10 cellular contexts compared by ENCODE assay signal in the genomic region with DNA sequence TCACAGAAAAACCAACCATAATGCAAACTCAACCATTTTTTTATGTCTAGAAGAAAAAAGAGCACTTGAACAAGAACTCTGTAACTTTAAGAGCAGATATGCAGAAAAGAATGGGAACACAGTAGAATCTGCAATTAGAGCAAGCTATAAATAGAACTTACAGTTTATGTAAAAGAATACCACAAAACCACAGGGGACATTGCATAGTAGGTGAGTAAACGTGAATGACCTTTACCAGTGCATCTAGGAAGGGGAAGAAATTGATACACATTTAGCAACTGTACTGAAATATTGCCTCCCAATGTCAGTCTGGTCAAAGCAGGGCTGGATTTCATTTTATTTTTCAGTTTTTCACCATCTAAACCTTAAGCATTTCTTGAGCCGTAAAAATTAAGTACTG.
DNase-seq lines count a peak whose midpoint lies in the region; ATAC-seq, FAIRE-seq and TF ChIP-seq lines count a peak whose summit lies in the region.
"Had no signal": no experiment of that assay in that cellular context is flagged by ENCODE, and none has a peak within 500 bp of the region (broad histone marks: within the 10 kb centered on the region; RNA-seq: fewer than 3 reads in every experiment).

No MANE protein-coding gene starts in this region.

- no peaks in the 10 kb centered on the region for H3K9me3 ChIP-seq in upper lobe of right lung
- no peaks in the 10 kb centered on the region for H3K9me3 ChIP-seq in tibial artery
- H3K9me3 ChIP-seq in HepG2 (ENCODE audit: low read length): no peaks in the 10 kb centered on the region
- H3K9me3 ChIP-seq: pancreas had no signal

- no peak for FAIRE-seq in HepG2 (lab: Jason Lieb, UNC)
- FAIRE-seq: pancreas had no signal

- no peak for TF ChIP-seq RAD21 in HepG2 (CRISPR knock-in tag; IDR thresholded peaks at IDR 0.05)

- no peaks in the 10 kb centered on the region for H3K9me3 Mint-ChIP-seq in activated B cell treated with CpG ODN at 0.5 μM for 24 hours

- H3K36me3 ChIP-seq in upper lobe of right lung: no peaks in the 10 kb centered on the region
- H3K36me3 ChIP-seq in tibial artery: no peaks in the 10 kb centered on the region
- no peaks in the 10 kb centered on the region for H3K36me3 ChIP-seq in HepG2 (replicated peaks in 1 of 2; ENCODE audit: control insufficient read depth in 1 of 2, insufficient read depth in 2 of 2, low read length in 2 of 2)
- H3K36me3 ChIP-seq: pancreas had no signal

- H3K4me3 ChIP-seq in upper lobe of right lung (no peak overlapping the region), tibial artery (no peak overlapping the region), HepG2 (replicated peaks in 1 of 3; ENCODE audit: insufficient read depth in 1 of 3, low read depth in 2 of 3, low read length in 3 of 3) (no peak overlapping the region)
- H3K4me3 ChIP-seq: pancreas had no signal

- TF ChIP-seq POLR2A in HepG2 (IDR thresholded peaks at IDR 0.05; ENCODE audit: insufficient read depth in 1 of 2, low read depth in 2 of 2, low read length in 2 of 2): no peak

- TF ChIP-seq EP300 in HepG2 (IDR thresholded peaks at IDR 0.05; ENCODE audit: low read depth in 2 of 2, low read length in 2 of 2) (no peak), HepG2 (CRISPR knock-in tag; IDR thresholded peaks at IDR 0.05; ENCODE audit: borderline replicate concordance) (no peak)

- H3K9ac ChIP-seq in HepG2 (ENCODE audit: insufficient read depth, low read depth, low read length): no peak overlapping the region

- H3K4me3 Mint-ChIP-seq in activated B cell treated with CpG ODN at 0.5 μM for 24 hours: no peak overlapping the region

- no peak for TF ChIP-seq CTCF in activated B cell treated with CpG ODN at 0.5 μM for 24 hours (IDR thresholded peaks at IDR 0.05)
- TF ChIP-seq CTCF in upper lobe of right lung (IDR thresholded peaks at IDR 0.05): no peak
- no peak for TF ChIP-seq CTCF in tibial artery (IDR thresholded peaks at IDR 0.05)
- no peak for TF ChIP-seq CTCF in HepG2 (CRISPR knock-in tag; IDR thresholded peaks at IDR 0.05)

- in situ Hi-C loops in HepG2 (cut with HindIII; ENCODE audit: extremely low pct_ligation_motif_present, low pct_unique_long_range_greater_than_20kb): no loop called here

- ATAC-seq in activated B cell treated with CpG ODN at 0.5 μM for 24 hours (ENCODE audit: low read depth) (peak; percentile 18), upper lobe of right lung (peak; percentile 26), HepG2 (no peak), GM18861 (IDR thresholded peaks at IDR 0.05; ENCODE audit: unreplicated experiment) (no peak)
- ATAC-seq: pancreas had no signal

- peak; percentile 12 for DNase-seq in NCI-H748 (lab: John Stamatoyannopoulos, UW; ENCODE audit: unreplicated experiment)
- no peak for DNase-seq in NCI-H748 treated with DMSO at 0.1 percent for 48 hours (lab: John Stamatoyannopoulos, UW)
- peak; percentile 5 for DNase-seq in HuH-7 (ENCODE audit: low spot score)
- DNase-seq in activated B cell treated with CpG ODN at 0.5 μM for 24 hours: no peak
- DNase-seq in upper lobe of right lung: no peak
- DNase-seq in tibial artery: no peak
- DNase-seq in HepG2 (ENCODE audit: low spot score): no peak
- DNase-seq: hippocampal formation, pancreas had no signal

- no peaks in the 10 kb centered on the region for H3K27me3 ChIP-seq in upper lobe of right lung
- H3K27me3 ChIP-seq in tibial artery: no peaks in the 10 kb centered on the region
- H3K27me3 ChIP-seq in HepG2 (ENCODE audit: control insufficient read depth in 1 of 2, insufficient read depth in 2 of 2, low read length in 2 of 2): no peaks in the 10 kb centered on the region
- H3K27me3 ChIP-seq: pancreas had no signal

- CTCF ChIA-PET in activated B cell treated with CpG ODN at 0.5 μM for 24 hours (lab: Charles Lee) (no interaction called here), HepG2 (lab: Yijun Ruan, JAX; ENCODE audit: low intra/inter-chr PET ratio, low total read pairs) (no interaction called here)

- H3K27ac ChIP-seq in upper lobe of right lung: no peak overlapping the region
- no peak overlapping the region for H3K27ac ChIP-seq in tibial artery
- H3K27ac ChIP-seq in HepG2 (ENCODE audit: extremely low read length, insufficient read depth, low read length): no peak overlapping the region
- H3K27ac ChIP-seq: pancreas had no signal

- no peaks in the 10 kb centered on the region for H3K36me3 Mint-ChIP-seq in activated B cell treated with CpG ODN at 0.5 μM for 24 hours (ENCODE audit: low read depth)

- no peaks in the 10 kb centered on the region for H3K27me3 Mint-ChIP-seq in activated B cell treated with CpG ODN at 0.5 μM for 24 hours

- POLR2A ChIA-PET in activated B cell treated with CpG ODN at 0.5 μM for 24 hours (lab: Charles Lee) (no interaction called here), HepG2 (lab: Yijun Ruan, JAX) (no interaction called here)

- H2AFZ ChIP-seq in HepG2 (ENCODE audit: low read length): no peak overlapping the region

- no peak overlapping the region for H3K4me2 ChIP-seq in HepG2 (ENCODE audit: low read depth, low read length)

- H3K4me1 Mint-ChIP-seq in activated B cell treated with CpG ODN at 0.5 μM for 24 hours: peaks cover 4% of the 10 kb centered on the region

- H3K27ac Mint-ChIP-seq in activated B cell treated with CpG ODN at 0.5 μM for 24 hours: no peak overlapping the region

- intact Hi-C loops in activated B cell treated with CpG ODN at 0.5 μM for 24 hours (cut with micrococcal nuclease): no loop called here
- intact Hi-C loops in upper lobe of right lung (cut with DNase I): no loop called here
- intact Hi-C loops in tibial artery (cut with DNase I; ENCODE audit: low total_unique reads): no loop called here
- intact Hi-C loops in HepG2 (cut with micrococcal nuclease; ENCODE audit: unreplicated experiment): no loop called here

- no peaks in the 10 kb centered on the region for H3K79me2 ChIP-seq in HepG2 (ENCODE audit: insufficient read depth, low read length)

- no TSS peak for BruUV-seq in HepG2 (replicated peaks; lab: Mats Ljungman, UMichigan)

- H3K4me1 ChIP-seq in upper lobe of right lung: no peaks in the 10 kb centered on the region
- H3K4me1 ChIP-seq in tibial artery: no peaks in the 10 kb centered on the region
- H3K4me1 ChIP-seq in HepG2 (ENCODE audit: insufficient read depth, low read length): no peaks in the 10 kb centered on the region
- H3K4me1 ChIP-seq: pancreas had no signal

- WGBS in HepG2 (ENCODE audit: low lambda C conversion rate): 2% methylated on average over 2 of the region's 2 CpGs

- H4K20me1 ChIP-seq in HepG2 (ENCODE audit: insufficient read depth, low read length): no peaks in the 10 kb centered on the region

TF ChIP-seq in HepG2, 621 proteins besides CTCF, POLR2A, EP300 and RAD21 (continues in another document):
- TF ChIP-seq WIZ (CRISPR knock-in tag; IDR thresholded peaks at IDR 0.05) (no peak), ZBED4 (CRISPR knock-in tag; IDR thresholded peaks at IDR 0.05; ENCODE audit: borderline replicate concordance) (no peak), ZNF746 (CRISPR knock-in tag; IDR thresholded peaks at IDR 0.05) (no peak), RFX5 (IDR thresholded peaks at IDR 0.05; ENCODE audit: low read depth, low read length) (no peak)

Comparison
In these comparisons a context has a peak if more than half of its experiments do, and no peak if none do; other contexts are left out.
1. DNase-seq: peak in NCI-H748 (single experiment) and HuH-7 (single experiment); none in NCI-H748 treated with DMSO at 0.1 percent for 48 hours (single experiment), activated B cell treated with CpG ODN at 0.5 μM for 24 hours (single experiment), upper lobe of right lung (single experiment), tibial artery (0 of 2) and HepG2 (single experiment).
2. ATAC-seq: peak in activated B cell treated with CpG ODN at 0.5 μM for 24 hours (single experiment) and upper lobe of right lung (single experiment); none in HepG2 (single experiment) and GM18861 (single experiment).